In the genomic region with DNA sequence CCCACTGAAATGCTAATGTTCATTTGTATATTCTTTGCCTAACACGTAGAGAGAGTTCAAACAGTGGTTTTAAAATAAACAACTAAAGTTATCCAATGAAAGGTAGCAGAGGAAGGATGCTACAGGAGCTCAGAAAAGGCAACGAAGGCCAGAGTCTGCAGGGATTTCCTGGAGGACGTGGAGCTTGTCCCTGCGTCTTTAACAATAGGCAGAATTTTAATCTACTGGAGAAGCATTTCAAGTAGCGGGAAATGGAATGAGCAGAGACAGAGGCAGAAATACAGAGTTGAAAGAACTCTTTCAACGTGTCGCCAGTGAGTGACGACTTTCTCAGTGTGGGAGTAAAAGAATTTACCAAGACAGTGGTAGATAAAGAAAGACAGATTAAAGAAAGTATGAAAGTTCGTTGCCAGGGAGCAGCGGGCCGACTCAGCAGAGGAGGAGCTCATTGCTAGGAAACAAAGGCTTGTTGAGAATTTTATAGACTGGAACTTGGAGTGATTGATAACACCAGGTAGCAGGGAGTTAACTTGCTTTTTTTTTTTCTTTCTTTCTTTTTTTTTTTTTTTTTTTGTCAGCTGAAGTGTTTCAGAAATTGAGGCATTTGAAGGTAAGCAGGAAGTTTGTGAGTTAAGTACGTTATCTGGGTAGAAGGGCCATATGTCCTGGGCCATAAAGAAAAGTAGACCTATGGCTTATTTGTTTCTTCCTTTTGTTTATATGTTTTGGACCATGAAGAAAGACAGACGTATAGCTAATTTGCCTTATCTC, we compare ENCODE assay signal across 8 cellular contexts. TPM values are rescaled to one million over a fixed set of nuclear protein-coding genes. Genes with fewer than 3 reads are reported as not detected.
DNase-seq lines count a peak whose midpoint lies in the region; FAIRE-seq and TF ChIP-seq lines count a peak whose summit lies in the region.

No MANE protein-coding gene starts in this region.

- no peaks in the 10 kb centered on the region for H4K20me1 ChIP-seq in MM.1S (ENCODE audit: insufficient read depth, low read length)

- H2AFZ ChIP-seq in MM.1S (ENCODE audit: low read length): peak overlapping the region; percentile 96

- DNase-seq in GM12864 (ENCODE audit: low read depth) (no peak), HCEC 1CT (peak; percentile 22), MM.1S (no peak), mesendoderm (peak; percentile 49), stomach (no peak), GM12891 (ENCODE audit: insufficient read length, low spot score) (no peak)
- peak; percentile 74 for DNase-seq in activated CD4-positive, alpha-beta T cell treated with anti-CD3 and anti-CD28 coated beads, Interleukin-2, amount 10 ng/mL, durations not matched to agents 24 days and 14 days

- H3K56ac ChIP-seq in mesendoderm (ENCODE audit: low read length): peak overlapping the region; percentile 97

- H3K9me3 Mint-ChIP-seq in activated CD4-positive, alpha-beta T cell treated with anti-CD3 and anti-CD28 coated beads, Interleukin-2, amount 10 ng/mL, durations not matched to agents 24 days and 14 days: no peaks in the 10 kb centered on the region

- no peak for TF ChIP-seq CTCF in GM12864 (IDR thresholded peaks at IDR 0.05; ENCODE audit: low read depth, low read length, missing control alignments)
- no peak for TF ChIP-seq CTCF in MM.1S (IDR thresholded peaks at IDR 0.05; ENCODE audit: low read length)
- no peak for TF ChIP-seq CTCF in stomach (IDR thresholded peaks at IDR 0.05)

- H3K23ac ChIP-seq in mesendoderm (ENCODE audit: low read length): no peak overlapping the region

- H3K27ac Mint-ChIP-seq in activated CD4-positive, alpha-beta T cell treated with anti-CD3 and anti-CD28 coated beads, Interleukin-2, amount 10 ng/mL, durations not matched to agents 24 days and 14 days: peak overlapping the region; percentile 94

- H3K4me1 Mint-ChIP-seq in activated CD4-positive, alpha-beta T cell treated with anti-CD3 and anti-CD28 coated beads, Interleukin-2, amount 10 ng/mL, durations not matched to agents 24 days and 14 days: peaks cover 31% of the 10 kb centered on the region

- no CpG with 5 or more reads among the region's 13 CpGs for WGBS in mesendoderm (ENCODE audit: extremely low coverage, insufficient coverage, low lambda C conversion rate)
- 3 to 5% (median 4%) methylated on average over 13 of the region's 13 CpGs for WGBS in stomach, 5 donors

- no peaks in the 10 kb centered on the region; the same call in 1 of the 2 replicates for H3K36me3 ChIP-seq in MM.1S (replicated peaks; ENCODE audit: insufficient read depth, low read length)
- no peaks in the 10 kb centered on the region for H3K36me3 ChIP-seq in endocrine pancreas (ENCODE audit: control insufficient read depth, insufficient read depth, low read length)
- no peaks in the 10 kb centered on the region for H3K36me3 ChIP-seq in mesendoderm (ENCODE audit: control insufficient read depth, insufficient read depth, low read length)
- peaks cover 0 to under 1% (median 0%) of the 10 kb centered on the region in 4 donors for H3K36me3 ChIP-seq in stomach

- H3K27ac ChIP-seq in MM.1S (ENCODE audit: low read length): no peak overlapping the region
- no peak overlapping the region for H3K27ac ChIP-seq in mesendoderm (ENCODE audit: low read depth, low read length)
- H3K27ac ChIP-seq in stomach: peak overlapping the region; percentile 19 to 87 (median 82)

- no peaks in the 10 kb centered on the region for H3K36me3 Mint-ChIP-seq in activated CD4-positive, alpha-beta T cell treated with anti-CD3 and anti-CD28 coated beads, Interleukin-2, amount 10 ng/mL, durations not matched to agents 24 days and 14 days (ENCODE audit: low read depth)

- no peaks in the 10 kb centered on the region for H3F3A ChIP-seq in MM.1S (ENCODE audit: insufficient read depth, low read length)

- peaks cover 5% of the 10 kb centered on the region for H3K27me3 Mint-ChIP-seq in activated CD4-positive, alpha-beta T cell treated with anti-CD3 and anti-CD28 coated beads, Interleukin-2, amount 10 ng/mL, durations not matched to agents 24 days and 14 days

- H3K9me2 ChIP-seq in MM.1S (replicated peaks; ENCODE audit: insufficient read depth, low read length): no peaks in the 10 kb centered on the region

- peak overlapping the region; percentile 99 for H3K4me3 Mint-ChIP-seq in activated CD4-positive, alpha-beta T cell treated with anti-CD3 and anti-CD28 coated beads, Interleukin-2, amount 10 ng/mL, durations not matched to agents 24 days and 14 days

- no peak overlapping the region for H3K4ac ChIP-seq in mesendoderm (ENCODE audit: low read depth, low read length)

- FAIRE-seq in GM12891 (lab: Jason Lieb, UNC): no peak

- H3K9ac ChIP-seq in MM.1S (ENCODE audit: low read length) (peak overlapping the region; percentile 75; the same call in 1 of the 2 replicates), endocrine pancreas (ENCODE audit: control insufficient read depth, insufficient read depth, low read length) (peak overlapping the region; percentile 93), mesendoderm (ENCODE audit: low read length) (peak overlapping the region; percentile 54)

- H3K4me1 ChIP-seq in MM.1S (ENCODE audit: low read length): peaks cover 7% of the 10 kb centered on the region; the same call in 1 of the 2 replicates
- H3K4me1 ChIP-seq in endocrine pancreas (ENCODE audit: control insufficient read depth, insufficient read depth, low read length): peaks cover 14% of the 10 kb centered on the region
- H3K4me1 ChIP-seq in mesendoderm (ENCODE audit: control insufficient read depth, low read depth, low read length): no peaks in the 10 kb centered on the region
- H3K4me1 ChIP-seq in stomach: peaks cover 14 to 39% (median 31%) of the 10 kb centered on the region in 4 donors

- H2BK5ac ChIP-seq in mesendoderm (ENCODE audit: low read length): no peak overlapping the region

- H3K9me3 ChIP-seq in MM.1S (replicated peaks; ENCODE audit: insufficient read depth, low read length) (no peaks in the 10 kb centered on the region), endocrine pancreas (ENCODE audit: control insufficient read depth, low read length) (no peaks in the 10 kb centered on the region), stomach (no peaks in the 10 kb centered on the region)

- peak overlapping the region; percentile 28 for H2BK120ac ChIP-seq in mesendoderm (ENCODE audit: low read depth, low read length)

- H3K18ac ChIP-seq in mesendoderm (ENCODE audit: low read length): peak overlapping the region; percentile 25

- intact Hi-C loops in activated CD4-positive, alpha-beta T cell treated with anti-CD3 and anti-CD28 coated beads, Interleukin-2, amount 10 ng/mL, durations not matched to agents 24 days and 14 days (cut with micrococcal nuclease): loop anchor here (1.0 to 5.0 kb wide), 4 partner anchors 30 to 419 kb away; partner anchors contain the start of gene DDX1
- intact Hi-C loops in stomach (cut with DNase I; ENCODE audit: low total_unique reads): no loop called here

- H2BK15ac ChIP-seq in mesendoderm (replicated peaks; ENCODE audit: low read depth): no peak overlapping the region

- TF ChIP-seq POLR2A in stomach (IDR thresholded peaks at IDR 0.05) (no peak), GM12891 (IDR thresholded peaks at IDR 0.05; ENCODE audit: low read depth, low read length) (no peak)

- H3K79me1 ChIP-seq in mesendoderm (ENCODE audit: low read length): peaks cover 11% of the 10 kb centered on the region

- no peak overlapping the region for H4K8ac ChIP-seq in mesendoderm (ENCODE audit: low read depth, low read length)

- H3K79me2 ChIP-seq in MM.1S (ENCODE audit: low read length) (peaks cover 38% of the 10 kb centered on the region), mesendoderm (ENCODE audit: control insufficient read depth, insufficient read depth, low read length) (peaks cover 5% of the 10 kb centered on the region)

- H2AK5ac ChIP-seq in mesendoderm (ENCODE audit: low read length): no peak overlapping the region

- no peak overlapping the region for H4K5ac ChIP-seq in mesendoderm (ENCODE audit: low read length)

- H3K4me2 ChIP-seq in MM.1S (ENCODE audit: low read depth, low read length) (peak overlapping the region; percentile 89), mesendoderm (ENCODE audit: low read length) (peak overlapping the region; percentile 30)

- H3K27me3 ChIP-seq in MM.1S (replicated peaks; ENCODE audit: insufficient read depth, low read length) (no peaks in the 10 kb centered on the region), endocrine pancreas (ENCODE audit: control insufficient read depth, insufficient read depth, low read length) (no peaks in the 10 kb centered on the region), mesendoderm (ENCODE audit: insufficient read depth, low read length, poor library complexity) (no peaks in the 10 kb centered on the region), stomach (no peaks in the 10 kb centered on the region)

- H3K4me3 ChIP-seq in GM12864 (ENCODE audit: low read depth, low read length) (peak overlapping the region; percentile 96), MM.1S (ENCODE audit: low read length) (peak overlapping the region; percentile 96), endocrine pancreas (ENCODE audit: control insufficient read depth, insufficient read depth, low read length) (peak overlapping the region; percentile 96), mesendoderm (ENCODE audit: low read length) (no peak overlapping the region), stomach (peak overlapping the region; percentile 82 to 93 (median 86))

- no peak for TF ChIP-seq EP300 in stomach (IDR thresholded peaks at IDR 0.05)

TF ChIP-seq in GM12891, 5 proteins besides CTCF, POLR2A, EP300 and RAD21:
- no peak for TF ChIP-seq POU2F2 (IDR thresholded peaks at IDR 0.05; ENCODE audit: low read depth, low read length)
- TF ChIP-seq PAX5 (IDR thresholded peaks at IDR 0.05; ENCODE audit: insufficient read depth, low read length, severe bottlenecking): no peak
- no peak for TF ChIP-seq SPI1 (IDR thresholded peaks at IDR 0.05; ENCODE audit: low read depth, low read length)
- TF ChIP-seq POLR2AphosphoS5 (IDR thresholded peaks at IDR 0.05; ENCODE audit: low read depth, low read length): no peak
- no peak for TF ChIP-seq TAF1 (IDR thresholded peaks at IDR 0.05; ENCODE audit: low read depth, low read length)
TF ChIP-seq in GM12891: peak in this region for 0.

RNA-seq across cellular contexts. Expression of gene NBAS, which starts 0.6 kb away (rescaled TPM):
- total RNA-seq in activated CD4-positive, alpha-beta T cell treated with anti-CD3 and anti-CD28 coated beads, Interleukin-2, amount 10 ng/mL, durations not matched to agents 24 days and 14 days: 37.4 and 38.5 TPM in 2 replicates
- 9.1 TPM for polyA plus RNA-seq in mesendoderm (2013, experiment 1 of 2)
- 8.5 TPM for polyA plus RNA-seq in mesendoderm (2013, experiment 2 of 2)
- 10 to 100 TPM; 36.8 to 96.2 (median 79.5) TPM for total RNA-seq in stomach
- polyA plus RNA-seq in stomach: 10 to 100 TPM; 14.5 to 36.9 (median 20.6) TPM
- 17.7 TPM for polyA plus RNA-seq in GM12891 (2012; ENCODE audit: low read depth, missing spikeins)

RNA-seq across cellular contexts. Expression of gene DDX1, which starts 29.9 kb away (rescaled TPM):
- 116 TPM in 2 replicates for total RNA-seq in activated CD4-positive, alpha-beta T cell treated with anti-CD3 and anti-CD28 coated beads, Interleukin-2, amount 10 ng/mL, durations not matched to agents 24 days and 14 days
- polyA plus RNA-seq in mesendoderm (2013, experiment 1 of 2): 134 TPM
- 134 TPM for polyA plus RNA-seq in mesendoderm (2013, experiment 2 of 2)
- total RNA-seq in stomach: 10 to 100 TPM; 26.8 to 98.2 (median 46.1) TPM
- 10 to 100 TPM; 57.2 to 64.5 (median 57.5) TPM for polyA plus RNA-seq in stomach
- polyA plus RNA-seq in GM12891 (2012; ENCODE audit: low read depth, missing spikeins): 60.9 TPM

Comparison
In these comparisons a context has a peak if more than half of its experiments do, and no peak if none do; other contexts are left out.
1. DNase-seq: peak in HCEC 1CT (single experiment), activated CD4-positive, alpha-beta T cell treated with anti-CD3 and anti-CD28 coated beads, Interleukin-2, amount 10 ng/mL, durations not matched to agents 24 days and 14 days (single experiment) and mesendoderm (single experiment); none in GM12864 (single experiment), MM.1S (single experiment), stomach (single experiment) and GM12891 (single experiment).
2. H3K27ac ChIP-seq: peak in stomach (5 of 5); none in MM.1S (single experiment) and mesendoderm (single experiment).
3. Peak in every context shown above with its lines, with median percentiles within 50 percentile points of each other: H3K9ac ChIP-seq.